27 cellular contexts compared by ENCODE assay signal in the genomic region with DNA sequence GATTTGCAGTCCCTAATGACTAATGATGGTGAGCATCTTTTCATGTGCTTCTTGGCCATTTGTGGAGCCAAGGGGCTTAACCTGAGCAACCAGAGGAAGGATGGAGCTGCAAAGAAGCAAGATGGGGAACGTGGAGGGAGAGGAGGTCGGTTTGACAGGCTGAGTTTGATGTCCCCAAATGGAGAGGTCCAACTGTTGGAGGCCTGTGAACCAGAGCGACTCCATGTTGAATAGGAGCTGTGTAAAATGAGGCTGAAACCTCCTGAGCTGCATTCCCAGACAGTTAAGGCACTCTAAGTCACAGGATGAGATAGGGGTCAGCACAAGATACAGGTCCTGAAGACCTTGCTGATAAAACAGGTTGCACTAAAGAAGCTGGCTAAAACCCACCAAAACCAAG.
"Had no signal": no experiment of that assay in that cellular context is flagged by ENCODE, and none has a peak within 500 bp of the region (broad histone marks: within the 10 kb centered on the region; RNA-seq: fewer than 3 reads in every experiment).

No MANE protein-coding gene starts in this region.

- ATAC-seq: stimulated activated effector memory CD8-positive, alpha-beta T cell treated with anti-CD3 and anti-CD28 coated beads, Interleukin-12 subunit alpha, Interleukin-12 subunit beta, amount 100 ng/mL, for 72 hours; stimulated activated memory B cell treated with anti-CD40 and anti-IgM and Interleukin-4, amounts not matched to agents 10 μg/mL and 1 μg/mL and 100 μg/mL, for 72 hours; stimulated activated naive B cell treated with anti-CD40 and anti-IgM and Interleukin-4, amounts not matched to agents 10 μg/mL and 1 μg/mL and 100 μg/mL, for 72 hours; stimulated activated naive CD8-positive, alpha-beta T cell treated with anti-CD3 and anti-CD28 coated beads, Interleukin-15, amount 100 ng/mL, for 72 hours; stimulated activated naive CD8-positive, alpha-beta T cell treated with anti-CD3 and anti-CD28 coated beads, Interleukin-15, Interleukin-2, amounts not matched to agents 100 U/mL and 50 U/mL, for 24 hours; upper lobe of right lung had no signal

- H3K36me3 ChIP-seq: stomach, suprapubic skin, thoracic aorta, thyroid gland, tibial artery, tibial nerve, transverse colon, upper lobe of left lung, upper lobe of right lung, uterus, vagina had no signal

- H3K9me3 ChIP-seq: stomach, suprapubic skin, testis, thoracic aorta, thyroid gland, tibial artery, transverse colon, upper lobe of left lung, upper lobe of right lung, uterus, vagina had no signal

- H3K4me3 ChIP-seq: stomach, suprapubic skin, testis, thoracic aorta, thyroid gland, tibial artery, tibial nerve, transverse colon, upper lobe of left lung, upper lobe of right lung, uterus, vagina had no signal

- H3K4me1 ChIP-seq: thyroid gland, tibial artery, tibial nerve, vagina had no signal

- FAIRE-seq: urothelium cell line had no signal

- H3K27ac ChIP-seq: stomach, suprapubic skin, testis, thoracic aorta, thyroid gland, tibial artery, tibial nerve, transverse colon, upper lobe of left lung, upper lobe of right lung, uterus, vagina had no signal

- H3K27me3 ChIP-seq: testis, thyroid gland, tibial nerve, transverse colon, upper lobe of left lung, upper lobe of right lung, uterus, vagina had no signal

- DNase-seq: stimulated activated CD4-positive, alpha-beta T cell treated with anti-CD3 and anti-CD28 coated beads, Interleukin-2, amount 100 ng/mL, for 48 hours; stimulated activated CD4-positive, alpha-beta T cell treated with anti-CD3 and anti-CD28 coated beads, Interleukin-4, amount 100 ng/mL, for 1 hour; stimulated activated CD4-positive, alpha-beta T cell treated with anti-CD3 and anti-CD28 coated beads, Interleukin-4, amount 100 ng/mL, for 24 hours; stimulated activated CD4-positive, alpha-beta T cell treated with anti-CD3 and anti-CD28 coated beads, Interleukin-4, amount 100 ng/mL, for 4 hours; stimulated activated CD8-positive, alpha-beta memory T cell treated with anti-CD3 and anti-CD28 coated beads, Interleukin-4, amount 100 ng/mL, for 48 hours; stimulated activated naive B cell treated with anti-CD40 and anti-IgM and Interleukin-4, amounts not matched to agents 10 μg/mL and 1 μg/mL and 100 μg/mL, for 72 hours; stimulated activated naive CD4-positive, alpha-beta T cell; stimulated activated naive CD4-positive, alpha-beta T cell treated with Interleukin-2 at 50 U/mL for 16 hours; stimulated activated naive CD8-positive, alpha-beta T cell treated with anti-CD3 and anti-CD28 coated beads, Interleukin-15, amount 100 ng/mL, for 72 hours; stimulated activated naive CD8-positive, alpha-beta T cell treated with anti-CD3 and anti-CD28 coated beads, Interleukin-15, Interleukin-2, amounts not matched to agents 100 U/mL and 50 U/mL, for 24 hours; stomach; substantia nigra; testis; tibial artery; transverse colon; trophoblast cell; upper lobe of left lung; upper lobe of right lung; uterus had no signal
